Comparison of ENCODE assay signal across 1 cellular context in the genomic region with DNA sequence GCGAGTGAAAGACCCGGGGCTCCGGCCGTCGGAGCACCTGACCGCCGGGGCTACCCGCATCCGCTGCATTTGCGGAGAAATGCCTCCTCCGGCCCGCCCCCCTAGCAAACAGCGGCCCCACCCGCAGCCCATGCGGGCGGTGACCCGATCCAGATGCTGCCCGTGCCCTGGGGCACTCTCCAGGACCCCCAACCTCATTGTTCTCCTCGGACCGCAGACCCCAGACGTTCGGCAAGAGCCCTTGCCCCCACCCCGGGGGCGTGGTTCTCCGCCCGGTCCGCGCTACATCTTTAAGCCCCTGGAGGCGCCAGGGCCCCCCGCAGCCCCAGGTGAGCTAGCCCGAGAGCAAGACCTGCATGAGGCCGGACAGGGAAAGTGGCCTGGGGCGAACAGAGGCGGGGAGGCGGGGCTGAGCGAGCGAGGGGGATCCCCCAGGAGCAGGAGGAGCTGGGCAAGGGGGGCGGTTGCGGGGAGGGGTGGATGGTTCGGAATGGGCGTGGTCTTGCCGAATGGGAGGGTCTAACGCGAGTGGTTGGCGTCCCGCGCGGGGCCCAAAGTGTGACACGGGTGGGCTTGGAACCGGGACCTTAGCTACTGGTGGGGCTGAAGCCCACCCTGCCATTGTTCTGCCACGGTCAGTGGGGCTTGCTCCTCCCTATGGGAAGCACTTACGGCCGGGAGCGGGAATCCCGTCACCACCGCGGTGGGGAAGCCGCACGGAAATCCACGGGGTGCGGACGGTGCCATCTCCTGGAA.
TF ChIP-seq lines count a peak whose summit lies in the region.

No MANE protein-coding gene starts in this region.

TF ChIP-seq in H1, 55 proteins besides CTCF, POLR2A, EP300 and RAD21:
- TF ChIP-seq PHF8 (conservative IDR thresholded peaks at IDR 0.05; ENCODE audit: low read depth, low read length): peak; percentile 55; the same call in 1 of the 2 replicates
- peak in 1 of 2 experiments; percentile 7; a peak in 1 of 4 replicates for TF ChIP-seq SIN3A (conservative IDR thresholded peaks at IDR 0.05 in 1 of 2, IDR thresholded peaks at IDR 0.05 in 1 of 2; ENCODE audit: low read depth in 1 of 2, low read length in 2 of 2)
- TF ChIP-seq BACH1 (IDR thresholded peaks at IDR 0.05; ENCODE audit: low read length): peak; percentile 45; the same call in 1 of the 2 replicates
- peak; percentile 24; the same call in 1 of the 2 replicates for TF ChIP-seq KDM1A (IDR thresholded peaks at IDR 0.05; ENCODE audit: borderline replicate concordance, low read length)
- peak; percentile 31; the same call in 1 of the 2 replicates for TF ChIP-seq TAF1 (IDR thresholded peaks at IDR 0.05; ENCODE audit: low read depth, low read length)
- peak; percentile 50 for TF ChIP-seq ASH2L (IDR thresholded peaks at IDR 0.05; ENCODE audit: low read length)
- no peak for TF ChIP-seq SUZ12 (IDR thresholded peaks at IDR 0.05; ENCODE audit: low read length)
- TF ChIP-seq, protein P1, sequence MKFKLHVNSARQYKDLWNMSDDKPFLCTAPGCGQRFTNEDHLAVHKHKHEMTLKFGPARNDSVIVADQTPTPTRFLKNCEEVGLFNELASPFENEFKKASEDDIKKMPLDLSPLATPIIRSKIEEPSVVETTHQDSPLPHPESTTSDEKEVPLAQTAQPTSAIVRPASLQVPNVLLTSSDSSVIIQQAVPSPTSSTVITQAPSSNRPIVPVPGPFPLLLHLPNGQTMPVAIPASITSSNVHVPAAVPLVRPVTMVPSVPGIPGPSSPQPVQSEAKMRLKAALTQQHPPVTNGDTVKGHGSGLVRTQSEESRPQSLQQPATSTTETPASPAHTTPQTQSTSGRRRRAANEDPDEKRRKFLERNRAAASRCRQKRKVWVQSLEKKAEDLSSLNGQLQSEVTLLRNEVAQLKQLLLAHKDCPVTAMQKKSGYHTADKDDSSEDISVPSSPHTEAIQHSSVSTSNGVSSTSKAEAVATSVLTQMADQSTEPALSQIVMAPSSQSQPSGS (IDR thresholded peaks at IDR 0.05; ENCODE audit: low read length): no peak
- TF ChIP-seq HDAC6 (IDR thresholded peaks at IDR 0.05; ENCODE audit: low read depth, low read length): no peak
- peak; percentile 53 for TF ChIP-seq KDM4A (IDR thresholded peaks at IDR 0.05; ENCODE audit: low read depth, low read length, severe bottlenecking)
- TF ChIP-seq RXRA (IDR thresholded peaks at IDR 0.05; ENCODE audit: insufficient read depth, low read depth, low read length): no peak
- no peak for TF ChIP-seq JUND (IDR thresholded peaks at IDR 0.05; ENCODE audit: low read length)
- TF ChIP-seq EGR1 (IDR thresholded peaks at IDR 0.05; ENCODE audit: borderline replicate concordance, low read depth, low read length): 0 out of 2 replicates have a peak, but pooled peaks have one; percentile 2
- TF ChIP-seq CBX5 (IDR thresholded peaks at IDR 0.05; ENCODE audit: low read depth, low read length): no peak
- no peak for TF ChIP-seq BCL11A (IDR thresholded peaks at IDR 0.05; ENCODE audit: low read depth in 2 of 2, low read length in 2 of 2)
- TF ChIP-seq SP1 (IDR thresholded peaks at IDR 0.05; ENCODE audit: low read depth, low read length): no peak
- TF ChIP-seq GTF2F1 (IDR thresholded peaks at IDR 0.05; ENCODE audit: borderline replicate concordance, low read depth, low read length): no peak
- TF ChIP-seq SRF (IDR thresholded peaks at IDR 0.05; ENCODE audit: low read depth, low read length): no peak
- peak in 1 of 2 experiments; percentile 66; a peak in 1 of 4 replicates for TF ChIP-seq HDAC2 (IDR thresholded peaks at IDR 0.05; ENCODE audit: borderline replicate concordance in 1 of 2, low read depth in 2 of 2, low read length in 2 of 2)
- no peak for TF ChIP-seq SP2 (IDR thresholded peaks at IDR 0.05; ENCODE audit: low read length)
- TF ChIP-seq TAF7 (optimal IDR thresholded peaks at IDR 0.05; ENCODE audit: borderline replicate concordance, low read depth, low read length): peak; percentile 22
- no peak for TF ChIP-seq RNF2 (IDR thresholded peaks at IDR 0.05; ENCODE audit: borderline replicate concordance, low read depth, low read length, missing control alignments, poor library complexity, severe bottlenecking)
